ENCODE assay signal across 14 cellular contexts in genomic region chr9:38064842-38065368, GRCh38. TPM values are rescaled to one million over a fixed set of nuclear protein-coding genes. Genes with fewer than 3 reads are reported as not detected.
A peak's percentile ranks its signal among the peaks of the same experiment; 100 is the strongest.
DNase-seq lines count a peak whose midpoint lies in the region; ATAC-seq and TF ChIP-seq lines count a peak whose summit lies in the region.
"Had no signal": no experiment of that assay in that cellular context is flagged by ENCODE, and none has a peak within 500 bp of the region (broad histone marks: within the 10 kb centered on the region; RNA-seq: fewer than 3 reads in every experiment).

No MANE protein-coding gene starts in this region.

- H2AFZ ChIP-seq in KMS-11 (ENCODE audit: low read depth) (no peak overlapping the region), smooth muscle cell (ENCODE audit: low read depth) (no peak overlapping the region)

- peaks cover 20% of the 10 kb centered on the region for H3K27me3 Mint-ChIP-seq in brain

- H3K27me3 ChIP-seq in KMS-11 (ENCODE audit: insufficient read depth, low read depth), result no peaks in the 10 kb centered on the region
- H3K27me3 ChIP-seq in iPS-20b (ENCODE audit: insufficient read depth, low read length), result peaks cover 19% of the 10 kb centered on the region
- no peaks in the 10 kb centered on the region for H3K27me3 ChIP-seq in smooth muscle cell (ENCODE audit: low read depth)
- H3K27me3 ChIP-seq: ovary had no signal

- H3K4me2 ChIP-seq in KMS-11 (peak overlapping the region; percentile 63; the same call in 1 of the 2 replicates), smooth muscle cell (peak overlapping the region; percentile 99)

- TF ChIP-seq CTCF in KMS-11 (conservative IDR thresholded peaks at IDR 0.05; ENCODE audit: low read depth, low read length) (no peak), brain (conservative IDR thresholded peaks at IDR 0.05) (no peak), smooth muscle cell (IDR thresholded peaks at IDR 0.05; ENCODE audit: borderline replicate concordance, insufficient read depth, poor library complexity, severe bottlenecking) (no peak)

- H3K4me1 ChIP-seq in KMS-11 (ENCODE audit: low read depth, poor library complexity, severe bottlenecking) (peaks cover 76% of the 10 kb centered on the region), iPS-20b (ENCODE audit: insufficient read depth, low read length) (peaks cover 22% of the 10 kb centered on the region; the same call in 1 of the 2 replicates), smooth muscle cell (ENCODE audit: low read depth) (peaks cover 55% of the 10 kb centered on the region)

- WGBS in smooth muscle cell (ENCODE audit: low lambda C conversion rate), result 93% methylated on average over 4 of the region's 4 CpGs

- H4K20me1 ChIP-seq in KMS-11 (ENCODE audit: insufficient read depth) (no peaks in the 10 kb centered on the region), smooth muscle cell (ENCODE audit: low read depth) (peaks cover 82% of the 10 kb centered on the region)

- H3K27ac ChIP-seq in KMS-11, result no peak overlapping the region
- no peak overlapping the region for H3K27ac ChIP-seq in iPS-20b (ENCODE audit: low read length)
- H3K27ac ChIP-seq in smooth muscle cell (ENCODE audit: low read depth), result peak overlapping the region; percentile 79
- H3K27ac ChIP-seq: ovary had no signal

- peaks cover 39% of the 10 kb centered on the region for H3F3A ChIP-seq in smooth muscle cell (ENCODE audit: low read depth)

- peak overlapping the region; percentile 93 to 98 (median 97) for H3K4me3 Mint-ChIP-seq in brain
- H3K4me3 Mint-ChIP-seq: activated naive CD8-positive, alpha-beta T cell treated with anti-CD3 and anti-CD28 coated beads, Interleukin-2, amount 50 U/mL, for 24 hours had no signal

- H3K9me3 Mint-ChIP-seq in brain, result no peaks in the 10 kb centered on the region
- H3K9me3 Mint-ChIP-seq: activated naive CD8-positive, alpha-beta T cell treated with anti-CD3 and anti-CD28 coated beads, Interleukin-2, amount 50 U/mL, for 24 hours; CD4-positive, CD25-positive, alpha-beta regulatory T cell had no signal

- H3K36me3 ChIP-seq in KMS-11 (ENCODE audit: insufficient read depth), result no peaks in the 10 kb centered on the region
- H3K36me3 ChIP-seq in iPS-20b (ENCODE audit: insufficient read depth, low read depth, low read length), result no peaks in the 10 kb centered on the region
- H3K36me3 ChIP-seq in smooth muscle cell (ENCODE audit: low read depth), result no peaks in the 10 kb centered on the region
- H3K36me3 ChIP-seq: ovary had no signal

- H3K4me3 ChIP-seq in KMS-11 (IDR thresholded peaks at IDR 0.05; ENCODE audit: insufficient read depth, low read depth, low read length), result no peak overlapping the region
- H3K4me3 ChIP-seq in iPS-20b (ENCODE audit: low read length), result peak overlapping the region; percentile 31; the same call in 1 of the 2 replicates
- peak overlapping the region; percentile 99 for H3K4me3 ChIP-seq in smooth muscle cell
- H3K4me3 ChIP-seq: ovary had no signal

- H3K27ac Mint-ChIP-seq in brain, result peak overlapping the region in 3 of 5 experiments; percentile 57 to 99 (median 69)
- H3K27ac Mint-ChIP-seq: activated naive CD8-positive, alpha-beta T cell treated with anti-CD3 and anti-CD28 coated beads, Interleukin-2, amount 50 U/mL, for 24 hours; CD4-positive, CD25-positive, alpha-beta regulatory T cell had no signal

- no peak for DNase-seq in smooth muscle cell (lab: John Stamatoyannopoulos, UW; ENCODE audit: unreplicated experiment)
- no peak for DNase-seq in NCI-H1092 treated with DMSO at 0.1 percent for 48 hours (lab: John Stamatoyannopoulos, UW)
- no peak for DNase-seq in COR-L47 (lab: John Stamatoyannopoulos, UW)
- DNase-seq in NCI-H345 (lab: John Stamatoyannopoulos, UW), result no peak
- DNase-seq: activated CD4-positive, alpha-beta T cell treated with anti-CD3 and anti-CD28 coated beads for 4 hours; activated naive CD8-positive, alpha-beta T cell treated with anti-CD3 and anti-CD28 coated beads, Interleukin-2, amount 50 U/mL, for 24 hours; CD4-positive, CD25-positive, alpha-beta regulatory T cell; NCI-H2029; ovary; T-helper 2 cell had no signal

- ATAC-seq in GM21447 (IDR thresholded peaks at IDR 0.05; ENCODE audit: unreplicated experiment), result no peak
- ATAC-seq: activated naive CD8-positive, alpha-beta T cell treated with anti-CD3 and anti-CD28 coated beads, Interleukin-2, amount 50 U/mL, for 24 hours had no signal

- H3K79me2 ChIP-seq in KMS-11 (ENCODE audit: insufficient read depth, low read depth) (no peaks in the 10 kb centered on the region), smooth muscle cell (ENCODE audit: low read depth) (peaks cover 75% of the 10 kb centered on the region)

- H3K36me3 Mint-ChIP-seq in brain, result no peaks in the 10 kb centered on the region
- H3K36me3 Mint-ChIP-seq: CD4-positive, CD25-positive, alpha-beta regulatory T cell had no signal

- H3K9ac ChIP-seq in KMS-11, result no peak overlapping the region
- no peak overlapping the region for H3K9ac ChIP-seq in iPS-20b (ENCODE audit: low read depth, low read length)
- H3K9ac ChIP-seq in smooth muscle cell (ENCODE audit: low read depth), result no peak overlapping the region

- peaks cover 70% of the 10 kb centered on the region for H3K4me1 Mint-ChIP-seq in brain

- H3K9me3 ChIP-seq in iPS-20b (ENCODE audit: insufficient read depth, low read depth, low read length) (no peaks in the 10 kb centered on the region), smooth muscle cell (replicated peaks; ENCODE audit: low read depth) (no peaks in the 10 kb centered on the region)
- H3K9me3 ChIP-seq: ovary had no signal

RNA-seq across cellular contexts. Expression of gene SHB, which starts 4.1 kb away (rescaled TPM):
- polyA plus RNA-seq in brain (ENCODE audit: insufficient read depth, low read depth, low replicate concordance) (37.4 TPM), smooth muscle cell (32.4 and 35.0 TPM in 2 replicates)
- 14.3 and 16.4 TPM in 2 replicates for total RNA-seq in smooth muscle cell
